In genomic region chr4:107757860-107758476, GRCh38 we compare ENCODE assay signal across 8 cellular contexts. TPM values are rescaled to one million over a fixed set of nuclear protein-coding genes. Genes with fewer than 3 reads are reported as not detected.
DNase-seq lines count a peak whose midpoint lies in the region; ATAC-seq and TF ChIP-seq lines count a peak whose summit lies in the region.

No MANE protein-coding gene starts in this region.

- no peak overlapping the region for H2BK120ac ChIP-seq in neuronal stem cell (ENCODE audit: low read depth, low read length)

- peak overlapping the region in 1 of 2 donors; percentile 54 for H3K4me3 Mint-ChIP-seq in CD14-positive monocyte

- H4K20me1 ChIP-seq in OCI-LY7 (ENCODE audit: insufficient read depth, low read length): no peaks in the 10 kb centered on the region

- H3K9ac ChIP-seq in neuronal stem cell (ENCODE audit: low read depth, low read length, poor library complexity): no peak overlapping the region

- no peaks in the 10 kb centered on the region for H3K36me3 Mint-ChIP-seq in CD14-positive monocyte

- no peak overlapping the region for H3K18ac ChIP-seq in neuronal stem cell (ENCODE audit: low read length)

- H3K4me2 ChIP-seq in OCI-LY7 (ENCODE audit: low read length) (no peak overlapping the region), neuronal stem cell (ENCODE audit: insufficient read depth, low read length, poor library complexity, severe bottlenecking) (no peak overlapping the region)

- H3K4me1 Mint-ChIP-seq in CD14-positive monocyte: peaks cover 26% of the 10 kb centered on the region

- H2BK15ac ChIP-seq in neuronal stem cell (ENCODE audit: low read length): no peak overlapping the region

- H3K4me3 ChIP-seq in OCI-LY7 (ENCODE audit: low read depth, low read length, poor library complexity, severe bottlenecking): no peak overlapping the region
- H3K4me3 ChIP-seq in esophagus muscularis mucosa: no peak overlapping the region
- H3K4me3 ChIP-seq in sigmoid colon: no peak overlapping the region
- no peak overlapping the region for H3K4me3 ChIP-seq in neuronal stem cell (ENCODE audit: low read length in 2 of 2)

- CTCF ChIA-PET in OCI-LY7 (lab: Charles Lee; ENCODE audit: unreplicated experiment): no interaction called here

- no peak overlapping the region for H3K23ac ChIP-seq in neuronal stem cell (ENCODE audit: low read depth, low read length, poor library complexity)

- H3K79me2 ChIP-seq in OCI-LY7 (ENCODE audit: insufficient read depth, low read depth, low read length): no peaks in the 10 kb centered on the region

- POLR2A ChIA-PET in OCI-LY7 (lab: Charles Lee): interaction anchor here (0.6 to 1.3 kb wide), 3 partner anchors 9 to 1460 kb away, joined by 3 to 5 read pairs (median 3); no protein-coding TSS in a partner anchor

- BruUV-seq in OCI-LY7 (replicated peaks; lab: Mats Ljungman, UMichigan): no TSS peak

- H3K36me3 ChIP-seq in OCI-LY7 (ENCODE audit: insufficient read depth, low read length): no peaks in the 10 kb centered on the region
- H3K36me3 ChIP-seq in esophagus muscularis mucosa: no peaks in the 10 kb centered on the region
- H3K36me3 ChIP-seq in sigmoid colon: no peaks in the 10 kb centered on the region
- no peaks in the 10 kb centered on the region for H3K36me3 ChIP-seq in neuronal stem cell (replicated peaks in 1 of 2; ENCODE audit: control insufficient read depth in 2 of 2, insufficient read depth in 2 of 2, low read length in 2 of 2)

- no peak overlapping the region for H4K8ac ChIP-seq in neuronal stem cell (ENCODE audit: low read depth, low read length)

- peak; percentile 61 for ATAC-seq in GM21367 (IDR thresholded peaks at IDR 0.05; ENCODE audit: unreplicated experiment)
- ATAC-seq in HG03039 (IDR thresholded peaks at IDR 0.05; ENCODE audit: unreplicated experiment): no peak

- no peak overlapping the region for H3K27ac ChIP-seq in OCI-LY7 (ENCODE audit: low read depth, low read length, poor library complexity, severe bottlenecking)
- no peak overlapping the region for H3K27ac ChIP-seq in esophagus muscularis mucosa (replicated peaks in 1 of 4)
- H3K27ac ChIP-seq in sigmoid colon: no peak overlapping the region
- no peak overlapping the region for H3K27ac ChIP-seq in neuronal stem cell (replicated peaks; ENCODE audit: low read length)

- H4K91ac ChIP-seq in neuronal stem cell (ENCODE audit: low read depth, low read length, poor library complexity): no peak overlapping the region

- H3K9me3 ChIP-seq in OCI-LY7 (ENCODE audit: low read length): no peaks in the 10 kb centered on the region
- H3K9me3 ChIP-seq in esophagus muscularis mucosa: no peaks in the 10 kb centered on the region
- H3K9me3 ChIP-seq in sigmoid colon: no peaks in the 10 kb centered on the region
- peaks cover 0 to 2% of the 10 kb centered on the region in 2 donors for H3K9me3 ChIP-seq in neuronal stem cell (replicated peaks in 1 of 2; ENCODE audit: control insufficient read depth in 2 of 2, insufficient read depth in 1 of 2, low read depth in 1 of 2, low read length in 2 of 2)

- no peaks in the 10 kb centered on the region for H3K79me1 ChIP-seq in neuronal stem cell (ENCODE audit: low read depth, low read length)

- no peaks in the 10 kb centered on the region for H3K27me3 ChIP-seq in esophagus muscularis mucosa
- no peaks in the 10 kb centered on the region for H3K27me3 ChIP-seq in sigmoid colon
- no peaks in the 10 kb centered on the region for H3K27me3 ChIP-seq in neuronal stem cell (ENCODE audit: control insufficient read depth in 3 of 3, insufficient read depth in 3 of 3, low read depth in 1 of 3, low read length in 3 of 3)

- peaks cover 0 to 10% (median 0%) of the 10 kb centered on the region in 3 donors for H3K27me3 Mint-ChIP-seq in CD14-positive monocyte (ENCODE audit: low read depth in 3 of 3)

- intact Hi-C loops in CD14-positive monocyte (cut with micrococcal nuclease) (loop anchor here (5.0 kb wide), 1 partner anchor 154 kb away; no protein-coding TSS in a partner anchor), OCI-LY7 (cut with micrococcal nuclease; ENCODE audit: unreplicated experiment) (loop anchor here (1.0 to 5.0 kb wide), 2 partner anchors 155 to 814 kb away; no protein-coding TSS in a partner anchor), esophagus muscularis mucosa (cut with DNase I) (loop anchor here (2.0 to 5.0 kb wide), 2 partner anchors 64 to 155 kb away; partner anchors contain the start of gene SGMS2), sigmoid colon (cut with DNase I) (loop anchor here (1.0 to 5.0 kb wide), 3 partner anchors 64 to 159 kb away; partner anchors contain the start of gene SGMS2)

- TF ChIP-seq CTCF in CD14-positive monocyte (IDR thresholded peaks at IDR 0.05) (peak; percentile 87), OCI-LY7 (conservative IDR thresholded peaks at IDR 0.05; ENCODE audit: low read length) (peak; percentile 87), esophagus muscularis mucosa (IDR thresholded peaks at IDR 0.05) (peak; percentile 64 to 74 (median 68)), sigmoid colon (IDR thresholded peaks at IDR 0.05) (peak; percentile 28 to 54 (median 42))

- H2AFZ ChIP-seq in OCI-LY7 (ENCODE audit: low read length) (no peak overlapping the region), neuronal stem cell (ENCODE audit: low read length) (no peak overlapping the region)

- peaks cover 0 to 2% (median 0%) of the 10 kb centered on the region in 7 donors for H3K9me3 Mint-ChIP-seq in CD14-positive monocyte

- no peak overlapping the region for H3K4ac ChIP-seq in neuronal stem cell (ENCODE audit: low read length)

- H2BK5ac ChIP-seq in neuronal stem cell (ENCODE audit: low read length): no peak overlapping the region

- no peak overlapping the region for H2BK12ac ChIP-seq in neuronal stem cell (ENCODE audit: low read length)

- H2AK5ac ChIP-seq in neuronal stem cell (ENCODE audit: low read depth, low read length): no peak overlapping the region

- TF ChIP-seq POLR2A in esophagus muscularis mucosa (IDR thresholded peaks at IDR 0.05; ENCODE audit: low read depth) (no peak), sigmoid colon (IDR thresholded peaks at IDR 0.05) (no peak)

- H3K27ac Mint-ChIP-seq in CD14-positive monocyte: peak overlapping the region in 5 of 7 donors; percentile 54 to 81 (median 70)

- H3K4me1 ChIP-seq in OCI-LY7 (ENCODE audit: insufficient read depth, low read length, poor library complexity, severe bottlenecking): no peaks in the 10 kb centered on the region
- H3K4me1 ChIP-seq in esophagus muscularis mucosa: peaks cover 0 to 3% (median 0%) of the 10 kb centered on the region in 4 donors
- peaks cover 0 to 4% (median 0%) of the 10 kb centered on the region in 4 donors for H3K4me1 ChIP-seq in sigmoid colon
- H3K4me1 ChIP-seq in neuronal stem cell (ENCODE audit: control insufficient read depth in 2 of 2, insufficient read depth in 1 of 2, low read depth in 1 of 2, low read length in 2 of 2): no peaks in the 10 kb centered on the region

- DNase-seq in CD14-positive monocyte (ENCODE audit: low spot score): no peak
- DNase-seq in OCI-LY7 (ENCODE audit: low spot score): peak; percentile 48
- no peak for DNase-seq in esophagus muscularis mucosa (ENCODE audit: extremely low spot score)
- no peak for DNase-seq in sigmoid colon
- DNase-seq in activated CD8-positive, alpha-beta memory T cell treated with anti-CD3 and anti-CD28 coated beads, Interleukin-2, amount 50 U/mL, for 48 hours: no peak
- no peak for DNase-seq in neuronal stem cell (ENCODE audit: low spot score)

- no peaks in the 10 kb centered on the region for H3K9me2 ChIP-seq in OCI-LY7 (ENCODE audit: insufficient read depth, low read length)

- TF ChIP-seq EP300 in esophagus muscularis mucosa (IDR thresholded peaks at IDR 0.05) (no peak), sigmoid colon (IDR thresholded peaks at IDR 0.05) (no peak)

- WGBS in esophagus muscularis mucosa: 39% methylated on average over 2 of the region's 2 CpGs
- WGBS in sigmoid colon, 2 donors: 39 to 44% methylated on average over 2 of the region's 2 CpGs
- no CpG with 5 or more reads among the region's 2 CpGs for WGBS in neuronal stem cell (ENCODE audit: extremely low coverage in 2 of 2, insufficient read length in 2 of 2, insufficient replicate concordance in 1 of 2), 2 donors

- H3K14ac ChIP-seq in neuronal stem cell (ENCODE audit: low read length): no peak overlapping the region

RNA-seq across cellular contexts. Expression of gene PAPSS1, which starts 37.9 kb away (rescaled TPM):
- polyA plus RNA-seq in CD14-positive monocyte (10 to 100 TPM; 64.8 to 79.6 TPM), sigmoid colon (10 to 100 TPM; 20.6 to 21.6 (median 21.4) TPM)
- total RNA-seq in OCI-LY7 (2014; rRNA removed; shearing (Covaris generic)): 57.4 and 62.0 TPM in 2 replicates
- total RNA-seq in OCI-LY7 (2022) (118 and 128 TPM in 2 replicates), esophagus muscularis mucosa (10 to 100 TPM; 11.6 to 24.4 (median 18.1) TPM), sigmoid colon (10 to 100 TPM; 25.5 to 30.0 (median 28.8) TPM)
- polyA plus RNA-seq in neuronal stem cell (2013, experiment 1 of 2): 88.5 TPM
- 92.1 TPM for polyA plus RNA-seq in neuronal stem cell (2013, experiment 2 of 2)
